18 cellular contexts compared by ENCODE assay signal in genomic region chr3:197012021-197012883, GRCh38. TPM values are rescaled to one million over a fixed set of nuclear protein-coding genes. Genes with fewer than 3 reads are reported as not detected.
DNase-seq lines count a peak whose midpoint lies in the region; ATAC-seq, FAIRE-seq and TF ChIP-seq lines count a peak whose summit lies in the region.
"Had no signal": no experiment of that assay in that cellular context is flagged by ENCODE, and none has a peak within 500 bp of the region (broad histone marks: within the 10 kb centered on the region; RNA-seq: fewer than 3 reads in every experiment).

No MANE protein-coding gene starts in this region.

- peak; percentile 11 for DNase-seq in left cardiac atrium
- DNase-seq in heart right ventricle, result no peak
- peak; percentile 44 for DNase-seq in RWPE2 (ENCODE audit: low spot score)
- peak; percentile 53 for DNase-seq in kidney
- no peak for DNase-seq in ureter (ENCODE audit: low spot score)
- no peak for DNase-seq in GM19240 (ENCODE audit: insufficient read length, low spot score)
- DNase-seq: ACHN; CD8-positive, alpha-beta T cell; COR-L47; DMS153; DMS79 treated with DMSO at 0.1 percent for 48 hours; EL had no signal

- peaks cover 0 to 8% (median 0%) of the 10 kb centered on the region in 9 donors for H3K4me1 ChIP-seq in heart right ventricle
- no peaks in the 10 kb centered on the region for H3K4me1 ChIP-seq in RWPE2 (ENCODE audit: insufficient read depth, poor library complexity, severe bottlenecking)
- no peaks in the 10 kb centered on the region for H3K4me1 ChIP-seq in kidney (ENCODE audit: control insufficient read depth in 1 of 2, insufficient read depth in 1 of 2, low read depth in 1 of 2, low read length in 2 of 2)

- no peaks in the 10 kb centered on the region for H3K36me3 Mint-ChIP-seq in stimulated activated memory B cell treated with anti-CD40 and anti-IgM and Interleukin-4, amounts not matched to agents 10 μg/mL and 1 μg/mL and 100 μg/mL, for 72 hours
- H3K36me3 Mint-ChIP-seq: CD8-positive, alpha-beta T cell had no signal

- ATAC-seq in left cardiac atrium (no peak), heart right ventricle (no peak), RWPE2 (ENCODE audit: low read depth) (no peak), GM19452 (IDR thresholded peaks at IDR 0.05; ENCODE audit: unreplicated experiment) (no peak)
- no peak for ATAC-seq in stimulated activated memory B cell treated with anti-CD40 and anti-IgM and Interleukin-4, amounts not matched to agents 10 μg/mL and 1 μg/mL and 100 μg/mL, for 72 hours
- ATAC-seq: CD8-positive, alpha-beta T cell had no signal

- H3K9ac ChIP-seq in kidney (ENCODE audit: low read length in 2 of 2), result no peak overlapping the region

- 83 to 90% methylated on average over 31 of the region's 31 CpGs for WGBS in heart right ventricle, 2 donors

- H3K27ac ChIP-seq in heart right ventricle, result no peak overlapping the region
- no peak overlapping the region for H3K27ac ChIP-seq in RWPE2 (ENCODE audit: poor library complexity, severe bottlenecking)
- H3K27ac ChIP-seq in kidney (ENCODE audit: low read depth in 2 of 2, low read length in 2 of 2), result no peak overlapping the region
- H3K27ac ChIP-seq: C4-2B had no signal

- H3K36me3 ChIP-seq in heart right ventricle (no peaks in the 10 kb centered on the region), RWPE2 (ENCODE audit: low read depth) (no peaks in the 10 kb centered on the region), kidney (ENCODE audit: control insufficient read depth in 1 of 2, insufficient read depth in 2 of 2, low read length in 2 of 2) (no peaks in the 10 kb centered on the region)

- peaks cover 6% of the 10 kb centered on the region for H3K4me1 Mint-ChIP-seq in stimulated activated memory B cell treated with anti-CD40 and anti-IgM and Interleukin-4, amounts not matched to agents 10 μg/mL and 1 μg/mL and 100 μg/mL, for 72 hours

- H3K4me3 Mint-ChIP-seq in stimulated activated memory B cell treated with anti-CD40 and anti-IgM and Interleukin-4, amounts not matched to agents 10 μg/mL and 1 μg/mL and 100 μg/mL, for 72 hours, result no peak overlapping the region
- H3K4me3 Mint-ChIP-seq: CD8-positive, alpha-beta T cell had no signal

- no peaks in the 10 kb centered on the region for H3K9me3 Mint-ChIP-seq in stimulated activated memory B cell treated with anti-CD40 and anti-IgM and Interleukin-4, amounts not matched to agents 10 μg/mL and 1 μg/mL and 100 μg/mL, for 72 hours
- H3K9me3 Mint-ChIP-seq: CD8-positive, alpha-beta T cell had no signal

- no peaks in the 10 kb centered on the region for H3K9me3 ChIP-seq in heart right ventricle
- H3K9me3 ChIP-seq in RWPE2 (ENCODE audit: severe bottlenecking), result no peaks in the 10 kb centered on the region
- H3K9me3 ChIP-seq in kidney (ENCODE audit: control insufficient read depth in 1 of 2, low read length in 2 of 2), result no peaks in the 10 kb centered on the region

- no peak overlapping the region for H3K27ac Mint-ChIP-seq in stimulated activated memory B cell treated with anti-CD40 and anti-IgM and Interleukin-4, amounts not matched to agents 10 μg/mL and 1 μg/mL and 100 μg/mL, for 72 hours
- H3K27ac Mint-ChIP-seq: CD8-positive, alpha-beta T cell had no signal

- intact Hi-C loops in left cardiac atrium (cut with DNase I), result no loop called here
- intact Hi-C loops in heart right ventricle (cut with DNase I), result no loop called here
- intact Hi-C loops in kidney (cut with DNase I), result no loop called here

- no peak for TF ChIP-seq CTCF in heart right ventricle (IDR thresholded peaks at IDR 0.05)
- TF ChIP-seq CTCF in RWPE2 (IDR thresholded peaks at IDR 0.05; ENCODE audit: poor library complexity, severe bottlenecking), result no peak
- TF ChIP-seq CTCF in kidney (IDR thresholded peaks at IDR 0.05; ENCODE audit: borderline replicate concordance, extremely low read depth, insufficient read depth), result no peak

- peaks cover 32% of the 10 kb centered on the region for H3K27me3 Mint-ChIP-seq in stimulated activated memory B cell treated with anti-CD40 and anti-IgM and Interleukin-4, amounts not matched to agents 10 μg/mL and 1 μg/mL and 100 μg/mL, for 72 hours

- no peak for FAIRE-seq in kidney (lab: Jason Lieb, UNC)
- FAIRE-seq: D721Med, G401.6, GM12891 had no signal

- H3K4me3 ChIP-seq in heart right ventricle (no peak overlapping the region), RWPE2 (ENCODE audit: severe bottlenecking) (no peak overlapping the region), kidney (ENCODE audit: low read length in 2 of 2) (no peak overlapping the region)

- no peaks in the 10 kb centered on the region for H3K27me3 ChIP-seq in heart right ventricle
- H3K27me3 ChIP-seq in RWPE2 (ENCODE audit: insufficient read depth, poor library complexity, severe bottlenecking), result no peaks in the 10 kb centered on the region

RNA-seq across cellular contexts. Expression of gene MELTF, which starts 17.4 kb away (rescaled TPM):
- 10 to 100 TPM in 1 of 2 donors, 1 to 10 TPM in 1; 7.7 to 10.1 TPM for total RNA-seq in left cardiac atrium
- 10 to 100 TPM in 3 of 10 donors, 1 to 10 TPM in 7; 2.5 to 27.5 (median 6.3) TPM for total RNA-seq in heart right ventricle
- 10 to 100 TPM in 1 of 2 donors, 1 to 10 TPM in 1; 8.5 to 31.4 TPM for polyA plus RNA-seq in heart right ventricle
- total RNA-seq in kidney, result 8.7 TPM
- polyA plus RNA-seq in kidney (ENCODE audit: insufficient read depth, low read depth, low replicate concordance), result 6.1 TPM
- total RNA-seq in ureter, result 3.4 TPM

RNA-seq across cellular contexts. Expression of gene PIGZ, which starts 43.6 kb away (rescaled TPM):
- total RNA-seq in left cardiac atrium (1 to 10 TPM; 4.5 to 4.7 TPM), heart right ventricle (1 to 10 TPM; 4.4 to 7.7 (median 6.0) TPM), kidney (3.5 TPM), ureter (16.3 TPM)
- polyA plus RNA-seq in heart right ventricle (1 to 10 TPM; 2.2 to 7.3 TPM), kidney (ENCODE audit: insufficient read depth, low read depth, low replicate concordance) (1.4 TPM)
- total RNA-seq: CD8-positive, alpha-beta T cell had no signal

Comparison
In these comparisons a context has a peak if more than half of its experiments do, and no peak if none do; other contexts are left out.
1. DNase-seq: peak in left cardiac atrium (single experiment), RWPE2 (single experiment) and kidney (single experiment); none in heart right ventricle (0 of 2), ureter (single experiment) and GM19240 (single experiment).